In genomic region chr22:41947181-41948080, GRCh38 we compare ENCODE assay signal across 1 cellular context.
TF ChIP-seq lines count a peak whose summit lies in the region.

No MANE protein-coding gene starts in this region.

TF ChIP-seq in HepG2, 621 proteins besides CTCF, POLR2A, EP300 and RAD21 (continued from another document and continues in another):
- TF ChIP-seq, protein P1, sequence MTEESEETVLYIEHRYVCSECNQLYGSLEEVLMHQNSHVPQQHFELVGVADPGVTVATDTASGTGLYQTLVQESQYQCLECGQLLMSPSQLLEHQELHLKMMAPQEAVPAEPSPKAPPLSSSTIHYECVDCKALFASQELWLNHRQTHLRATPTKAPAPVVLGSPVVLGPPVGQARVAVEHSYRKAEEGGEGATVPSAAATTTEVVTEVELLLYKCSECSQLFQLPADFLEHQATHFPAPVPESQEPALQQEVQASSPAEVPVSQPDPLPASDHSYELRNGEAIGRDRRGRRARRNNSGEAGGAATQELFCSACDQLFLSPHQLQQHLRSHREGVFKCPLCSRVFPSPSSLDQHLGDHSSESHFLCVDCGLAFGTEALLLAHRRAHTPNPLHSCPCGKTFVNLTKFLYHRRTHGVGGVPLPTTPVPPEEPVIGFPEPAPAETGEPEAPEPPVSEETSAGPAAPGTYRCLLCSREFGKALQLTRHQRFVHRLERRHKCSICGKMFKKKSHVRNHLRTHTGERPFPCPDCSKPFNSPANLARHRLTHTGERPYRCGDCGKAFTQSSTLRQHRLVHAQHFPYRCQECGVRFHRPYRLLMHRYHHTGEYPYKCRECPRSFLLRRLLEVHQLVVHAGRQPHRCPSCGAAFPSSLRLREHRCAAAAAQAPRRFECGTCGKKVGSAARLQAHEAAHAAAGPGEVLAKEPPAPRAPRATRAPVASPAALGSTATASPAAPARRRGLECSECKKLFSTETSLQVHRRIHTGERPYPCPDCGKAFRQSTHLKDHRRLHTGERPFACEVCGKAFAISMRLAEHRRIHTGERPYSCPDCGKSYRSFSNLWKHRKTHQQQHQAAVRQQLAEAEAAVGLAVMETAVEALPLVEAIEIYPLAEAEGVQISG (CRISPR knock-in tag; IDR thresholded peaks at IDR 0.05): no peak
- TF ChIP-seq ZNF670 (CRISPR knock-in tag; IDR thresholded peaks at IDR 0.05; ENCODE audit: borderline replicate concordance): no peak
- no peak for TF ChIP-seq FOXP1 (IDR thresholded peaks at IDR 0.05)
- TF ChIP-seq FOXP1 (CRISPR knock-in tag; IDR thresholded peaks at IDR 0.05): no peak
- no peak for TF ChIP-seq ZFP36L1 (CRISPR knock-in tag; IDR thresholded peaks at IDR 0.05)
- TF ChIP-seq HNF1A (IDR thresholded peaks at IDR 0.05; ENCODE audit: low read depth): no peak; the same call in 1 of the 2 replicates
- TF ChIP-seq HNF1A (CRISPR knock-in tag; IDR thresholded peaks at IDR 0.05; ENCODE audit: borderline replicate concordance): no peak
- no peak for TF ChIP-seq ZNF7 (CRISPR knock-in tag; IDR thresholded peaks at IDR 0.05)
- no peak for TF ChIP-seq SRY (CRISPR knock-in tag; IDR thresholded peaks at IDR 0.05)
- 0 out of 2 replicates have a peak, but pooled peaks have one; percentile 31 for TF ChIP-seq ZNF557 (CRISPR knock-in tag; IDR thresholded peaks at IDR 0.05)
- TF ChIP-seq NR0B2 (CRISPR knock-in tag; IDR thresholded peaks at IDR 0.05): no peak
- TF ChIP-seq MAFG (CRISPR knock-in tag; IDR thresholded peaks at IDR 0.05): no peak
- TF ChIP-seq SMAD1 (CRISPR knock-in tag; IDR thresholded peaks at IDR 0.05; ENCODE audit: borderline replicate concordance, low read depth): 0 out of 2 replicates have a peak, but pooled peaks have one; percentile 53
- no peak for TF ChIP-seq MTA1 (CRISPR knock-in tag; IDR thresholded peaks at IDR 0.05; ENCODE audit: borderline replicate concordance)
- TF ChIP-seq ZNF24 (IDR thresholded peaks at IDR 0.05): no peak
- no peak for TF ChIP-seq ZMAT3 (CRISPR knock-in tag; conservative IDR thresholded peaks at IDR 0.05)
- TF ChIP-seq ZNF484 (CRISPR knock-in tag; IDR thresholded peaks at IDR 0.05; ENCODE audit: borderline replicate concordance, low read depth): no peak
- TF ChIP-seq ZNF577 (CRISPR knock-in tag; IDR thresholded peaks at IDR 0.05; ENCODE audit: borderline replicate concordance, low read depth): no peak
- TF ChIP-seq GATAD2A (CRISPR knock-in tag; IDR thresholded peaks at IDR 0.05): no peak
- no peak for TF ChIP-seq NCOA5 (CRISPR knock-in tag; IDR thresholded peaks at IDR 0.05)
- TF ChIP-seq, protein P2, sequence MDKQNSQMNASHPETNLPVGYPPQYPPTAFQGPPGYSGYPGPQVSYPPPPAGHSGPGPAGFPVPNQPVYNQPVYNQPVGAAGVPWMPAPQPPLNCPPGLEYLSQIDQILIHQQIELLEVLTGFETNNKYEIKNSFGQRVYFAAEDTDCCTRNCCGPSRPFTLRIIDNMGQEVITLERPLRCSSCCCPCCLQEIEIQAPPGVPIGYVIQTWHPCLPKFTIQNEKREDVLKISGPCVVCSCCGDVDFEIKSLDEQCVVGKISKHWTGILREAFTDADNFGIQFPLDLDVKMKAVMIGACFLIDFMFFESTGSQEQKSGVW (CRISPR knock-in tag; IDR thresholded peaks at IDR 0.05; ENCODE audit: borderline replicate concordance): no peak
- peak; percentile 5; the same call in 1 of the 2 replicates for TF ChIP-seq HBP1 (CRISPR knock-in tag; IDR thresholded peaks at IDR 0.05; ENCODE audit: low read depth)
- TF ChIP-seq ZBTB43 (CRISPR knock-in tag; conservative IDR thresholded peaks at IDR 0.05): no peak
- TF ChIP-seq SAFB2 (CRISPR knock-in tag; IDR thresholded peaks at IDR 0.05; ENCODE audit: borderline replicate concordance, low read depth): no peak
- TF ChIP-seq BCL6 (CRISPR knock-in tag; IDR thresholded peaks at IDR 0.05): no peak
- TF ChIP-seq, protein P3, sequence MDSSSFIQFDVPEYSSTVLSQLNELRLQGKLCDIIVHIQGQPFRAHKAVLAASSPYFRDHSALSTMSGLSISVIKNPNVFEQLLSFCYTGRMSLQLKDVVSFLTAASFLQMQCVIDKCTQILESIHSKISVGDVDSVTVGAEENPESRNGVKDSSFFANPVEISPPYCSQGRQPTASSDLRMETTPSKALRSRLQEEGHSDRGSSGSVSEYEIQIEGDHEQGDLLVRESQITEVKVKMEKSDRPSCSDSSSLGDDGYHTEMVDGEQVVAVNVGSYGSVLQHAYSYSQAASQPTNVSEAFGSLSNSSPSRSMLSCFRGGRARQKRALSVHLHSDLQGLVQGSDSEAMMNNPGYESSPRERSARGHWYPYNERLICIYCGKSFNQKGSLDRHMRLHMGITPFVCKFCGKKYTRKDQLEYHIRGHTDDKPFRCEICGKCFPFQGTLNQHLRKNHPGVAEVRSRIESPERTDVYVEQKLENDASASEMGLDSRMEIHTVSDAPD (CRISPR knock-in tag; IDR thresholded peaks at IDR 0.05): no peak
- TF ChIP-seq ZZZ3 (CRISPR knock-in tag; IDR thresholded peaks at IDR 0.05; ENCODE audit: borderline replicate concordance): no peak
- no peak for TF ChIP-seq FOXA3 (CRISPR knock-in tag; IDR thresholded peaks at IDR 0.05)
- no peak for TF ChIP-seq ZNF333 (CRISPR knock-in tag; IDR thresholded peaks at IDR 0.05; ENCODE audit: borderline replicate concordance)
- no peak for TF ChIP-seq ZNF768 (CRISPR knock-in tag; IDR thresholded peaks at IDR 0.05)
- no peak; the same call in 1 of the 2 replicates for TF ChIP-seq ZNF558 (CRISPR knock-in tag; IDR thresholded peaks at IDR 0.05; ENCODE audit: borderline replicate concordance)
- TF ChIP-seq ZFP90 (CRISPR knock-in tag; IDR thresholded peaks at IDR 0.05; ENCODE audit: borderline replicate concordance): no peak
- no peak for TF ChIP-seq NFE2L1 (CRISPR knock-in tag; IDR thresholded peaks at IDR 0.05; ENCODE audit: borderline replicate concordance)
- no peak for TF ChIP-seq KLF16 (CRISPR knock-in tag; IDR thresholded peaks at IDR 0.05)
- no peak for TF ChIP-seq MEIS1 (CRISPR knock-in tag; IDR thresholded peaks at IDR 0.05; ENCODE audit: borderline replicate concordance)
- no peak for TF ChIP-seq TBL1XR1 (IDR thresholded peaks at IDR 0.05; ENCODE audit: borderline replicate concordance, low read length, partially characterized antibody)
- TF ChIP-seq CBX1 (IDR thresholded peaks at IDR 0.05; ENCODE audit: low read depth): no peak
- no peak for TF ChIP-seq KDM3A (CRISPR knock-in tag; IDR thresholded peaks at IDR 0.05; ENCODE audit: low read depth)
- no peak for TF ChIP-seq POLR2AphosphoS2 (IDR thresholded peaks at IDR 0.05; ENCODE audit: low read depth, low read length)
- TF ChIP-seq BRCA1 (CRISPR knock-in tag; IDR thresholded peaks at IDR 0.05): 0 out of 2 replicates have a peak, but pooled peaks have one; percentile 21
- TF ChIP-seq KIAA2018 (CRISPR knock-in tag; IDR thresholded peaks at IDR 0.05; ENCODE audit: borderline replicate concordance): no peak
